In the genomic region with DNA sequence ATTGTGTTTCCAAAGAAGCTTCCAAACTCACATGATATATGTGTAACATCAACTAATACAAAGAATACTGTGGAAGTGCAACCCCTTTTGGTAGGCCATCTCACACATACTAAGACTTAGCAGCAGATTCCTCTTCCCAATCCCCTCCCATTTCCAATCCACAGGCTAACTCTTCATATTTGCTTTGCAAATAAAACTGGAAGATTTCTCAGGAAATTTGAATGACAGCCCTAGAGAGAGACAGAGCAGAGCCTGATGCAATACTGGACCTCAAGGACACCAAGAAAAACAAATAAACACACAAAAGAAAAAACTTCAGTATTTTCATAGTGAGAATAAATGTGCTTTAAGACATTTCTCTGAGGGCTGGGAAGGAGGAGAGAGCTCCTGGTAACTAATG, we compare ENCODE assay signal across 17 cellular contexts.
DNase-seq lines count a peak whose midpoint lies in the region; ATAC-seq, FAIRE-seq and TF ChIP-seq lines count a peak whose summit lies in the region.
"Had no signal": no experiment of that assay in that cellular context is flagged by ENCODE, and none has a peak within 500 bp of the region (broad histone marks: within the 10 kb centered on the region; RNA-seq: fewer than 3 reads in every experiment).

No MANE protein-coding gene starts in this region.

- no peak for TF ChIP-seq POLR2A in breast epithelium (IDR thresholded peaks at IDR 0.05)

- POLR2A ChIA-PET in MCF 10A (lab: Yijun Ruan, JAX) = no interaction called here

- no peaks in the 10 kb centered on the region for H3K27me3 Mint-ChIP-seq in MCF 10A (ENCODE audit: insufficient read depth, unreplicated experiment)
- H3K27me3 Mint-ChIP-seq in activated T-cell treated with anti-CD3 and anti-CD28 coated beads, Interleukin-2, amount 50 U/mL, for 24 hours = no peaks in the 10 kb centered on the region
- H3K27me3 Mint-ChIP-seq: CD8-positive, alpha-beta memory T cell had no signal

- no peaks in the 10 kb centered on the region for H3K36me3 Mint-ChIP-seq in MCF 10A (ENCODE audit: insufficient read depth, unreplicated experiment)
- no peaks in the 10 kb centered on the region for H3K36me3 Mint-ChIP-seq in activated T-cell treated with anti-CD3 and anti-CD28 coated beads, Interleukin-2, amount 50 U/mL, for 24 hours (ENCODE audit: low read depth)
- H3K36me3 Mint-ChIP-seq: CD8-positive, alpha-beta memory T cell had no signal

- H3K9me3 Mint-ChIP-seq in MCF 10A (ENCODE audit: unreplicated experiment) = peaks cover 19% of the 10 kb centered on the region
- H3K9me3 Mint-ChIP-seq in activated T-cell treated with anti-CD3 and anti-CD28 coated beads, Interleukin-2, amount 50 U/mL, for 24 hours = peaks cover 9% of the 10 kb centered on the region

- no peak overlapping the region for H3K9ac ChIP-seq in adipocyte (ENCODE audit: low read length)
- H3K9ac ChIP-seq: BLaER1 had no signal

- ATAC-seq in pancreas = peak; percentile 48 to 86 (median 79)
- no peak for ATAC-seq in HG03432 (IDR thresholded peaks at IDR 0.05; ENCODE audit: unreplicated experiment)
- ATAC-seq: HCT116 had no signal

- CTCF ChIA-PET in MCF 10A (lab: Yijun Ruan, JAX) = no interaction called here

- H3K4me3 Mint-ChIP-seq in MCF 10A (ENCODE audit: unreplicated experiment) = no peak overlapping the region
- H3K4me3 Mint-ChIP-seq in activated T-cell treated with anti-CD3 and anti-CD28 coated beads, Interleukin-2, amount 50 U/mL, for 24 hours = no peak overlapping the region
- H3K4me3 Mint-ChIP-seq: CD8-positive, alpha-beta memory T cell had no signal

- peak; percentile 39 for DNase-seq in MCF 10A (ENCODE audit: unreplicated experiment)
- no peak for DNase-seq in breast epithelium (ENCODE audit: low spot score in 2 of 2)
- DNase-seq in HuH-7 (ENCODE audit: low spot score) = peak; percentile 1
- DNase-seq in adipocyte (ENCODE audit: low read depth) = peak; percentile 50
- DNase-seq in pancreas = peak in 1 of 6 donors; percentile 22
- DNase-seq in activated T-cell treated with anti-CD3 and anti-CD28 coated beads, Interleukin-2, amount 50 U/mL, for 24 hours = no peak
- no peak for DNase-seq in DMS79 treated with DMSO at 0.1 percent for 48 hours (lab: John Stamatoyannopoulos, UW)
- DNase-seq: AML-193; CD8-positive, alpha-beta memory T cell; DND-41; GF-D8 had no signal

- peaks cover 7% of the 10 kb centered on the region for H3K4me1 Mint-ChIP-seq in MCF 10A (ENCODE audit: insufficient read depth, unreplicated experiment)
- no peaks in the 10 kb centered on the region for H3K4me1 Mint-ChIP-seq in activated T-cell treated with anti-CD3 and anti-CD28 coated beads, Interleukin-2, amount 50 U/mL, for 24 hours (ENCODE audit: low read depth)
- H3K4me1 Mint-ChIP-seq: CD8-positive, alpha-beta memory T cell had no signal

- H3K4me3 ChIP-seq in breast epithelium (no peak overlapping the region), adipocyte (ENCODE audit: low read length) (no peak overlapping the region), pancreas (no peak overlapping the region)
- H3K4me3 ChIP-seq: BLaER1 had no signal

- H3K4me1 ChIP-seq in breast epithelium (no peaks in the 10 kb centered on the region), adipocyte (ENCODE audit: control insufficient read depth, insufficient read depth, low read length) (no peaks in the 10 kb centered on the region), pancreas (peaks cover 0 to 4% (median 0%) of the 10 kb centered on the region in 3 donors)
- H3K4me1 ChIP-seq: BLaER1 had no signal

- H3K36me3 ChIP-seq in breast epithelium (no peaks in the 10 kb centered on the region), adipocyte (ENCODE audit: control insufficient read depth, insufficient read depth, low read length, severe bottlenecking) (no peaks in the 10 kb centered on the region), pancreas (no peaks in the 10 kb centered on the region)
- H3K36me3 ChIP-seq: BLaER1 had no signal

- H3K27ac ChIP-seq in breast epithelium = no peak overlapping the region
- no peak overlapping the region for H3K27ac ChIP-seq in pancreas
- H3K27ac ChIP-seq: 22Rv1, BLaER1 had no signal

- TF ChIP-seq CTCF in MCF 10A (IDR thresholded peaks at IDR 0.05; ENCODE audit: unreplicated experiment) (no peak), breast epithelium (IDR thresholded peaks at IDR 0.05) (no peak), pancreas (IDR thresholded peaks at IDR 0.05) (no peak)

- no peak for FAIRE-seq in pancreas (lab: Jason Lieb, UNC)
- FAIRE-seq: GM19239, H54 had no signal

- H3K27ac Mint-ChIP-seq in MCF 10A (ENCODE audit: low read depth, unreplicated experiment) = no peak overlapping the region
- no peak overlapping the region for H3K27ac Mint-ChIP-seq in activated T-cell treated with anti-CD3 and anti-CD28 coated beads, Interleukin-2, amount 50 U/mL, for 24 hours
- H3K27ac Mint-ChIP-seq: CD8-positive, alpha-beta memory T cell had no signal

- no TSS peak for BruUV-seq in MCF 10A (replicated peaks; lab: Mats Ljungman, UMichigan)

- intact Hi-C loops in MCF 10A (cut with micrococcal nuclease) = no loop called here
- intact Hi-C loops in breast epithelium (cut with DNase I; ENCODE audit: low total_unique reads) = no loop called here
- intact Hi-C loops in pancreas (cut with DNase I) = no loop called here

- H3K9me3 ChIP-seq in breast epithelium (no peaks in the 10 kb centered on the region), adipocyte (ENCODE audit: control insufficient read depth, low read length) (no peaks in the 10 kb centered on the region), pancreas (no peaks in the 10 kb centered on the region)
- H3K9me3 ChIP-seq: BLaER1 had no signal

- no peaks in the 10 kb centered on the region for H3K27me3 ChIP-seq in breast epithelium
- H3K27me3 ChIP-seq in adipocyte (replicated peaks; ENCODE audit: control insufficient read depth, insufficient read depth, low read length) = no peaks in the 10 kb centered on the region
- H3K27me3 ChIP-seq in pancreas = no peaks in the 10 kb centered on the region
- H3K27me3 ChIP-seq: BLaER1 had no signal

Comparison
In these comparisons a context has a peak if more than half of its experiments do, and no peak if none do; other contexts are left out.
1. DNase-seq: peak in MCF 10A (single experiment), HuH-7 (single experiment) and adipocyte (single experiment); none in breast epithelium (0 of 2), activated T-cell treated with anti-CD3 and anti-CD28 coated beads, Interleukin-2, amount 50 U/mL, for 24 hours (single experiment) and DMS79 treated with DMSO at 0.1 percent for 48 hours (single experiment).